Comparison of ENCODE assay signal across 19 cellular contexts in the genomic region with DNA sequence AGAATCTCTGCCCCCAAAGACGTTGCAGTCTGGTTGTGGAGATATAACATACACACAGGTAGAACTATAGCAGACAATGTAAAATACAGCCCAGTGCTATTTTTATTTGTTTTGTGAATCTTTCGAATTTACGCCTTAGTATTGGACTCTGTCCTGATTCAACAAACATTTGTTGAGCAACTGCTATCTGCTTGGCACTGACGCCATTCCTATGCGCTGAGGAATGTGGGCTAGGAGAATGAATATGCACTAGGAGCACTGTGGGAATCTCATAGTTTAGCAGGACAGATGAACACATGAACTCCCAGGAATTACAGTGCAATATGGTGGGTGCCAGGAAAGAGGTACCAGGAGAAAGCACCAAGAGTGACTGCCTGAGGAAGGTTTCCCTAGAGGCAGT.
"Had no signal": no experiment of that assay in that cellular context is flagged by ENCODE, and none has a peak within 500 bp of the region (broad histone marks: within the 10 kb centered on the region; RNA-seq: fewer than 3 reads in every experiment).

No MANE protein-coding gene starts in this region.

- H3K36me3 ChIP-seq: lower lobe of right lung, neutrophil, sigmoid colon, spleen, thyroid gland had no signal

- ATAC-seq: lower lobe of right lung; natural killer cell treated with Interleukin-12 subunit alpha and Interleukin-12 subunit beta and Interleukin-15 and Interleukin-18, amount 100 ng/mL, for 72 hours; stimulated activated memory B cell treated with anti-CD40 and anti-IgM and Interleukin-4, amounts not matched to agents 10 μg/mL and 1 μg/mL and 100 μg/mL, for 72 hours; WTC11 had no signal

- H2AFZ ChIP-seq: parathyroid adenoma had no signal

- H3K9me3 ChIP-seq: lower lobe of right lung, neutrophil, sigmoid colon, spleen, thyroid gland had no signal

- H3K9ac ChIP-seq: parathyroid adenoma had no signal

- H3K27ac ChIP-seq: lower lobe of right lung, neutrophil, parathyroid adenoma, sigmoid colon, spleen, thyroid gland had no signal

- DNase-seq: activated CD4-positive, alpha-beta memory T cell treated with anti-CD3 and anti-CD28 coated beads for 36 hours; activated CD4-positive, alpha-beta T cell treated with anti-CD3 and anti-CD28 coated beads for 4 hours; activated T-cell treated with anti-CD3 and anti-CD28 coated beads for 4 hours; amniotic stem cell; cerebellar nuclear complex; effector CD4-positive, alpha-beta T cell; foreskin fibroblast; hippocampal formation; left cardiac atrium; lower lobe of right lung; sigmoid colon; spleen; stimulated activated CD4-positive, alpha-beta T cell treated with anti-CD3 and anti-CD28 coated beads, Interleukin-4, amount 100 ng/mL, for 4 hours; thyroid gland had no signal

- H3K4me3 ChIP-seq: lower lobe of right lung, sigmoid colon, spleen, thyroid gland had no signal

- H3K79me2 ChIP-seq: parathyroid adenoma had no signal

- H3K4me1 ChIP-seq: lower lobe of right lung, parathyroid adenoma, sigmoid colon, spleen, thyroid gland had no signal

- H3K27me3 ChIP-seq: sigmoid colon, spleen, thyroid gland had no signal
